5 cellular contexts compared by ENCODE assay signal in genomic region chr2:91985490-91985889, GRCh38.
DNase-seq lines count a peak whose midpoint lies in the region; ATAC-seq and TF ChIP-seq lines count a peak whose summit lies in the region.
"Not testable (repeated sequence)": the region's sequence is repeated elsewhere in the genome, so short reads cannot be mapped to it uniquely, and the experiment has no call there.

No MANE protein-coding gene starts in this region.

- not testable (repeated sequence) for H2AK5ac ChIP-seq in mesenchymal stem cell (ENCODE audit: low read length, severe bottlenecking); neuronal stem cell (ENCODE audit: low read depth, low read length)

- not testable (repeated sequence) for H2AFZ ChIP-seq in mesenchymal stem cell (ENCODE audit: low read depth, low read length); neuronal stem cell (ENCODE audit: low read length)

- H2BK5ac ChIP-seq in mesenchymal stem cell (ENCODE audit: low read depth, low read length, poor library complexity, severe bottlenecking); neuronal stem cell (ENCODE audit: low read length): not testable (repeated sequence)

- not testable (repeated sequence) for H3K4me1 ChIP-seq in mesenchymal stem cell (ENCODE audit: control insufficient read depth, insufficient read depth, low read depth, low read length); neuronal stem cell (ENCODE audit: control insufficient read depth in 2 of 2, insufficient read depth in 1 of 2, low read depth in 1 of 2, low read length in 2 of 2); spleen

- H4K91ac ChIP-seq in mesenchymal stem cell (ENCODE audit: low read length) (peak overlapping the region; percentile 56), neuronal stem cell (ENCODE audit: low read depth, low read length, poor library complexity) (peak overlapping the region; percentile 24)

- not testable (repeated sequence) for H3K4me2 ChIP-seq in mesenchymal stem cell (ENCODE audit: low read length, poor library complexity, severe bottlenecking); neuronal stem cell (ENCODE audit: insufficient read depth, low read length, poor library complexity, severe bottlenecking)

- not testable (repeated sequence) for H3K4ac ChIP-seq in mesenchymal stem cell (ENCODE audit: low read depth in 1 of 2, low read length in 2 of 2); neuronal stem cell (ENCODE audit: low read length)

- not testable (repeated sequence) for H3K18ac ChIP-seq in mesenchymal stem cell (ENCODE audit: low read depth in 1 of 2, low read length in 2 of 2); neuronal stem cell (ENCODE audit: low read length)

- not testable (repeated sequence) for H3K9ac ChIP-seq in mesenchymal stem cell (ENCODE audit: low read length)
- peak overlapping the region; percentile 21 for H3K9ac ChIP-seq in neuronal stem cell (ENCODE audit: low read depth, low read length, poor library complexity)

- not testable (repeated sequence) for H4K8ac ChIP-seq in mesenchymal stem cell (ENCODE audit: low read length); neuronal stem cell (ENCODE audit: low read depth, low read length)

- H2BK120ac ChIP-seq in mesenchymal stem cell (ENCODE audit: low read depth, low read length); neuronal stem cell (ENCODE audit: low read depth, low read length): not testable (repeated sequence)

- not testable (repeated sequence) for H2BK12ac ChIP-seq in mesenchymal stem cell (ENCODE audit: low read length in 2 of 2); neuronal stem cell (ENCODE audit: low read length)

- not testable (repeated sequence) for TF ChIP-seq CTCF in coronary artery (IDR thresholded peaks at IDR 0.05); spleen (IDR thresholded peaks at IDR 0.05 in 8 of 11, conservative IDR thresholded peaks at IDR 0.05 in 3 of 11)

- not testable (repeated sequence) for ATAC-seq in Right ventricle myocardium inferior

- WGBS in mesenchymal stem cell = 25% methylated on average over 1 of the region's 1 CpG
- WGBS in neuronal stem cell (ENCODE audit: extremely low coverage in 2 of 2, insufficient read length in 2 of 2, insufficient replicate concordance in 1 of 2), 2 donors = no CpG with 5 or more reads among the region's 1 CpG
- 33 to 63% (median 45%) methylated on average over 1 of the region's 1 CpG for WGBS in spleen, 5 donors

- H3K79me1 ChIP-seq in mesenchymal stem cell (replicated peaks; ENCODE audit: low read length, poor library complexity, severe bottlenecking); neuronal stem cell (ENCODE audit: low read depth, low read length): not testable (repeated sequence)

- H3K9me3 ChIP-seq in mesenchymal stem cell (ENCODE audit: control insufficient read depth, low read length); neuronal stem cell (replicated peaks in 1 of 2; ENCODE audit: control insufficient read depth in 2 of 2, insufficient read depth in 1 of 2, low read depth in 1 of 2, low read length in 2 of 2); spleen: not testable (repeated sequence)

- not testable (repeated sequence) for H2BK15ac ChIP-seq in mesenchymal stem cell (ENCODE audit: low read depth, poor library complexity, severe bottlenecking); neuronal stem cell (ENCODE audit: low read length)

- H3K36me3 ChIP-seq in mesenchymal stem cell (ENCODE audit: control insufficient read depth in 1 of 2, insufficient read depth in 2 of 2, low read depth in 1 of 2, low read length in 2 of 2); neuronal stem cell (replicated peaks in 1 of 2; ENCODE audit: control insufficient read depth in 2 of 2, insufficient read depth in 2 of 2, low read length in 2 of 2); spleen: not testable (repeated sequence)

- not testable (repeated sequence) for H3K27me3 ChIP-seq in mesenchymal stem cell (ENCODE audit: control insufficient read depth in 1 of 2, insufficient read depth in 1 of 2, low read length in 2 of 2); neuronal stem cell (ENCODE audit: control insufficient read depth in 3 of 3, insufficient read depth in 3 of 3, low read depth in 1 of 3, low read length in 3 of 3); spleen (replicated peaks in 1 of 7)

- intact Hi-C loops in Right ventricle myocardium inferior (cut with DNase I); spleen (cut with DNase I; ENCODE audit: low total_unique reads): not testable (repeated sequence)

- H3K4me3 ChIP-seq in coronary artery; mesenchymal stem cell (ENCODE audit: insufficient read depth in 1 of 2, low read depth in 1 of 2, low read length in 2 of 2); neuronal stem cell (ENCODE audit: low read length in 2 of 2); spleen: not testable (repeated sequence)

- TF ChIP-seq POLR2A in spleen (IDR thresholded peaks at IDR 0.05) = not testable (repeated sequence)

- not testable (repeated sequence) for H3K23ac ChIP-seq in mesenchymal stem cell (ENCODE audit: low read length in 2 of 2); neuronal stem cell (ENCODE audit: low read depth, low read length, poor library complexity)

- DNase-seq in coronary artery (ENCODE audit: low spot score) (peak; percentile 64), Right ventricle myocardium inferior (ENCODE audit: missing footprints) (peak; percentile 57), spleen (peak; percentile 41)
- not testable (repeated sequence) for DNase-seq in mesenchymal stem cell; neuronal stem cell (ENCODE audit: low spot score)

- not testable (repeated sequence) for H3K27ac ChIP-seq in coronary artery; mesenchymal stem cell (ENCODE audit: low read length, poor library complexity, severe bottlenecking); neuronal stem cell (replicated peaks; ENCODE audit: low read length); spleen

- H3K14ac ChIP-seq in mesenchymal stem cell (ENCODE audit: low read length in 2 of 2); neuronal stem cell (ENCODE audit: low read length): not testable (repeated sequence)
